18 cellular contexts compared by ENCODE assay signal in the genomic region with DNA sequence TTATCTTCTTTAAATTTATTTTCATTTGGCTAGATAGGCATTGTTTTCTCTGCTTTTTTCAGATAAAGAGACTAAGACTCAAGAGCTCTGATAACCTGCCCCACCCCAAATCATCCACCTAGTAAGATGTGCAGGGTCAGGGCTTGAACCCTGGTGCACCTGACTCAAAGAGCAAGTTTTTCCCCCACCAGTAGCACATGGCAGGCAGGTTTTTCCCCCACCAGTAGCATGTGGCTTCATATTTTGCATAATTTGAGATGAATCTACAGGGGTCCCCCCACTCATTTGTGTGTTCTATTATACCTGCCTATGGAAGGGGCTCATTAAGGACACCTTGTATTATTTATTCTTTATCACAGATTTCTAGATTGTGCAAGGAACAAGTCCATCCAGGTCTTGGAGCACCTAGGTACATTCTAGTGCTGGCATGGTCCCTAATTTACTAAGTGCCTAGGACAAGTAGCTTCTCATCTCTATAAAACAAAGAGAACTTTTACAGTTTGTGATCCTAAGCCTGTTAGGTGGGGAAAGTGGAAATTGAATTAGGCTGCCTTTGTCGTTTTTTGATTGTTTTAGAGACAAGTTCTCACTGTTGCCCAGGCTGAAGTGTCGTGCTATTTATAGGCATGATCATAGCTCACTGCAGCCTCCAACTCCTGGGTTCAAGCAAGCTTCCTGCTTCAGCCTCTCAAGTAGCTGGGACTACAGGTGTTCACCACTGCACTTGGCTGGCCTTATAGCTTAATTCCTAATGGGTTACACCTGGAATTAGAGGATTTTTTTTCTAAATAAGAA. TPM values are rescaled to one million over a fixed set of nuclear protein-coding genes. Genes with fewer than 3 reads are reported as not detected.
DNase-seq lines count a peak whose midpoint lies in the region; ATAC-seq and TF ChIP-seq lines count a peak whose summit lies in the region.
"Had no signal": no experiment of that assay in that cellular context is flagged by ENCODE, and none has a peak within 500 bp of the region (broad histone marks: within the 10 kb centered on the region; RNA-seq: fewer than 3 reads in every experiment).

No MANE protein-coding gene starts in this region.

- H3K27me3 Mint-ChIP-seq in HFFc6 (ENCODE audit: insufficient read depth) (peaks cover 66% of the 10 kb centered on the region), T-cell (peaks cover 0 to 4% of the 10 kb centered on the region in 2 donors)
- H3K27me3 Mint-ChIP-seq in activated CD4-positive, alpha-beta T cell treated with anti-CD3 and anti-CD28 coated beads, Interleukin-2, amount 10 ng/mL, durations not matched to agents 24 days and 14 days: peaks cover 74% of the 10 kb centered on the region

- H3K36me3 Mint-ChIP-seq in stimulated activated effector memory CD8-positive, alpha-beta T cell treated with anti-CD3 and anti-CD28 coated beads, Interleukin-12 subunit alpha, Interleukin-12 subunit beta, amount 100 ng/mL, for 72 hours: peaks cover 5% of the 10 kb centered on the region
- H3K36me3 Mint-ChIP-seq in HFFc6 (ENCODE audit: low read depth) (no peaks in the 10 kb centered on the region), T-cell (no peaks in the 10 kb centered on the region)
- H3K36me3 Mint-ChIP-seq in activated CD4-positive, alpha-beta T cell treated with anti-CD3 and anti-CD28 coated beads, Interleukin-2, amount 10 ng/mL, durations not matched to agents 24 days and 14 days (ENCODE audit: low read depth): no peaks in the 10 kb centered on the region
- H3K36me3 Mint-ChIP-seq: activated naive CD4-positive, alpha-beta T cell treated with anti-CD3 and anti-CD28 coated beads, Interleukin-2, amount 50 U/mL, for 24 hours had no signal

- peaks cover 27% of the 10 kb centered on the region for H3K4me1 Mint-ChIP-seq in stimulated activated effector memory CD8-positive, alpha-beta T cell treated with anti-CD3 and anti-CD28 coated beads, Interleukin-12 subunit alpha, Interleukin-12 subunit beta, amount 100 ng/mL, for 72 hours
- peaks cover 8% of the 10 kb centered on the region; the same call in 1 of the 2 replicates for H3K4me1 Mint-ChIP-seq in HFFc6 (ENCODE audit: low read depth)
- H3K4me1 Mint-ChIP-seq in T-cell: peaks cover 8 to 34% (median 20%) of the 10 kb centered on the region in 3 donors
- H3K4me1 Mint-ChIP-seq in activated CD4-positive, alpha-beta T cell treated with anti-CD3 and anti-CD28 coated beads, Interleukin-2, amount 10 ng/mL, durations not matched to agents 24 days and 14 days: peaks cover 19% of the 10 kb centered on the region

- H3K9me3 Mint-ChIP-seq in stimulated activated effector memory CD8-positive, alpha-beta T cell treated with anti-CD3 and anti-CD28 coated beads, Interleukin-12 subunit alpha, Interleukin-12 subunit beta, amount 100 ng/mL, for 72 hours: no peaks in the 10 kb centered on the region
- H3K9me3 Mint-ChIP-seq in HFFc6 (no peaks in the 10 kb centered on the region), T-cell (no peaks in the 10 kb centered on the region)
- no peaks in the 10 kb centered on the region for H3K9me3 Mint-ChIP-seq in activated CD4-positive, alpha-beta T cell treated with anti-CD3 and anti-CD28 coated beads, Interleukin-2, amount 10 ng/mL, durations not matched to agents 24 days and 14 days
- H3K9me3 Mint-ChIP-seq: activated naive CD4-positive, alpha-beta T cell treated with anti-CD3 and anti-CD28 coated beads, Interleukin-2, amount 50 U/mL, for 24 hours had no signal

- CTCF ChIA-PET in T-cell (lab: Charles Lee): no interaction called here

- ATAC-seq in HG02870 (IDR thresholded peaks at IDR 0.05; ENCODE audit: unreplicated experiment): peak; percentile 57
- peak; percentile 44 for ATAC-seq in stimulated activated effector memory CD8-positive, alpha-beta T cell treated with anti-CD3 and anti-CD28 coated beads, Interleukin-12 subunit alpha, Interleukin-12 subunit beta, amount 100 ng/mL, for 72 hours
- ATAC-seq in T-cell (replicated peaks in 1 of 4): no peak
- ATAC-seq: upper lobe of right lung had no signal

- POLR2A ChIA-PET in T-cell (lab: Charles Lee): no interaction called here

- intact Hi-C loops in activated CD4-positive, alpha-beta T cell treated with anti-CD3 and anti-CD28 coated beads, Interleukin-2, amount 10 ng/mL, durations not matched to agents 24 days and 14 days (cut with micrococcal nuclease): no loop called here

- H3K27ac Mint-ChIP-seq in stimulated activated effector memory CD8-positive, alpha-beta T cell treated with anti-CD3 and anti-CD28 coated beads, Interleukin-12 subunit alpha, Interleukin-12 subunit beta, amount 100 ng/mL, for 72 hours: no peak overlapping the region
- H3K27ac Mint-ChIP-seq in HFFc6: no peak overlapping the region
- no peak overlapping the region for H3K27ac Mint-ChIP-seq in T-cell
- H3K27ac Mint-ChIP-seq in activated CD4-positive, alpha-beta T cell treated with anti-CD3 and anti-CD28 coated beads, Interleukin-2, amount 10 ng/mL, durations not matched to agents 24 days and 14 days: no peak overlapping the region
- H3K27ac Mint-ChIP-seq: activated naive CD4-positive, alpha-beta T cell treated with anti-CD3 and anti-CD28 coated beads, Interleukin-2, amount 50 U/mL, for 24 hours; progenitor cell of endocrine pancreas had no signal

- H3K4me3 Mint-ChIP-seq in stimulated activated effector memory CD8-positive, alpha-beta T cell treated with anti-CD3 and anti-CD28 coated beads, Interleukin-12 subunit alpha, Interleukin-12 subunit beta, amount 100 ng/mL, for 72 hours: no peak overlapping the region
- H3K4me3 Mint-ChIP-seq in HFFc6: no peak overlapping the region
- no peak overlapping the region for H3K4me3 Mint-ChIP-seq in T-cell
- no peak overlapping the region for H3K4me3 Mint-ChIP-seq in activated CD4-positive, alpha-beta T cell treated with anti-CD3 and anti-CD28 coated beads, Interleukin-2, amount 10 ng/mL, durations not matched to agents 24 days and 14 days
- H3K4me3 Mint-ChIP-seq: activated naive CD4-positive, alpha-beta T cell treated with anti-CD3 and anti-CD28 coated beads, Interleukin-2, amount 50 U/mL, for 24 hours had no signal

- peak; percentile 66 for DNase-seq in DMS53 (lab: John Stamatoyannopoulos, UW)
- DNase-seq in DMS53 treated with DMSO at 0.1 percent for 48 hours (lab: John Stamatoyannopoulos, UW; ENCODE audit: unreplicated experiment): no peak
- peak; percentile 74 for DNase-seq in RPMI8226
- DNase-seq in stimulated activated effector memory CD8-positive, alpha-beta T cell treated with anti-CD3 and anti-CD28 coated beads, Interleukin-12 subunit alpha, Interleukin-12 subunit beta, amount 100 ng/mL, for 72 hours (ENCODE audit: low spot score in 2 of 2): no peak
- DNase-seq in HFFc6: no peak
- DNase-seq in T-cell: no peak
- DNase-seq in activated CD4-positive, alpha-beta T cell treated with anti-CD3 and anti-CD28 coated beads, Interleukin-2, amount 10 ng/mL, durations not matched to agents 24 days and 14 days: no peak
- DNase-seq: C1 segment of cervical spinal cord, DND-41, hippocampal formation, KG1, kidney, mesendoderm, upper lobe of right lung had no signal

- TF ChIP-seq CTCF in HFFc6 (IDR thresholded peaks at IDR 0.05): no peak

RNA-seq across cellular contexts. Expression of gene CTSE, which starts 13.2 kb away (rescaled TPM):
- total RNA-seq in HFFc6 (2021; fragmentation: NEBNext Ultra II Directional; extraction: Animal tissue kit (Norgen Biotek cat#: 25700)): not detected
- total RNA-seq in T-cell: under 1 TPM in 2 of 5 donors, not detected in 3; 0.13 to 0.20 TPM
- not detected in 2 replicates for total RNA-seq in activated CD4-positive, alpha-beta T cell treated with anti-CD3 and anti-CD28 coated beads, Interleukin-2, amount 10 ng/mL, durations not matched to agents 24 days and 14 days
- total RNA-seq: A172 had no signal

RNA-seq across cellular contexts. Expression of gene RHEX, which starts 16.1 kb away (rescaled TPM):
- total RNA-seq in HFFc6 (2021; fragmentation: NEBNext Ultra II Directional; extraction: Animal tissue kit (Norgen Biotek cat#: 25700)): not detected
- total RNA-seq in T-cell: 1 to 10 TPM in 2 of 5 donors, under 1 TPM in 2, not detected in 1; 0.28 to 1.6 (median 1.2) TPM
- not detected in 2 replicates for total RNA-seq in activated CD4-positive, alpha-beta T cell treated with anti-CD3 and anti-CD28 coated beads, Interleukin-2, amount 10 ng/mL, durations not matched to agents 24 days and 14 days
- total RNA-seq: A172, progenitor cell of endocrine pancreas had no signal

RNA-seq across cellular contexts. Expression of gene RAB7B, which starts 33.7 kb away (rescaled TPM):
- 1 to 10 TPM; 2.6 to 6.6 (median 5.3) TPM for total RNA-seq in HFFc6 (2021; fragmentation: NEBNext Ultra II Directional; extraction: Animal tissue kit (Norgen Biotek cat#: 25700))
- under 1 TPM in 2 of 5 donors, not detected in 3; 0.15 to 0.22 TPM for total RNA-seq in T-cell
- not detected in 2 replicates for total RNA-seq in activated CD4-positive, alpha-beta T cell treated with anti-CD3 and anti-CD28 coated beads, Interleukin-2, amount 10 ng/mL, durations not matched to agents 24 days and 14 days
- total RNA-seq: progenitor cell of endocrine pancreas had no signal

Comparison
In these comparisons a context has a peak if more than half of its experiments do, and no peak if none do; other contexts are left out.
1. DNase-seq: peak in DMS53 (single experiment) and RPMI8226 (single experiment); none in DMS53 treated with DMSO at 0.1 percent for 48 hours (single experiment), stimulated activated effector memory CD8-positive, alpha-beta T cell treated with anti-CD3 and anti-CD28 coated beads, Interleukin-12 subunit alpha, Interleukin-12 subunit beta, amount 100 ng/mL, for 72 hours (0 of 2), HFFc6 (single experiment), T-cell (0 of 34) and activated CD4-positive, alpha-beta T cell treated with anti-CD3 and anti-CD28 coated beads, Interleukin-2, amount 10 ng/mL, durations not matched to agents 24 days and 14 days (single experiment).
2. ATAC-seq: peak in HG02870 (single experiment) and stimulated activated effector memory CD8-positive, alpha-beta T cell treated with anti-CD3 and anti-CD28 coated beads, Interleukin-12 subunit alpha, Interleukin-12 subunit beta, amount 100 ng/mL, for 72 hours (single experiment); none in T-cell (0 of 4).